Comparison of ENCODE assay signal across 1 cellular context in the genomic region with DNA sequence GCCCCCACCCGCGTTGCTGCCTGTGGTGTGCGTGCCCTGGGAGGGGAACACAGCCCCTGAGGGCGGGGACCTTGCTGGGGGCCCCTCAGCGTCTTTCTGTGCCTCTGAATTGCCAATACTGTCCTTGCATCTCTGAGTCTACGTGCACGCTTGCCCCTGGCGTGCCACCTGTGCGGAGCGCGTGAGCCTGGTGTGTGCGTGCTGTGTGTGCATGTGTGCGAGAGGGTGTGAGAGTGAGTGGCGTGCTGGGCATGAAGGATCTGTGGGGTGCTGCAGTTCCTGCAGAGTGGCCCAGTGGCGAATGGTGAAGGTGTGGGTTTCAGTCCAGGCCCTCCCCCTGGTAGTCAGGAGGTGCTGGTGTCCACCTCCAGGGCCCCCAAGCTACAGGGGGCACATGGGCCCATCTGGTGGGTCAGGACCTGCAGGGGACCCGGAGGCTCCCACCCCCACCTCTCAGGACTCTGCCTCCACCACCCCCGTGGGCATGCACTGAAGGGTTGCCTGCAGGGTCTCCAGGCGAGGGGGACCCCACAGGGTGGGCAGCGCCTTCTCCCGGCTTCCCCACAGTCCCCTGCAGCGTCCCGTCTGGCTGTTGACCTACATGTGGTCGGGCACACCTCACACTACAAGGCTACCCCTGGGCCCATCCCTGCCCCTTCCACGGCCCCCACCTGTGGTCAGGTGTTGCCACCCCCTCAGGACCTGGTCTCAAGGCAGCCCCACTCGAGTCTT.
TF ChIP-seq lines count a peak whose summit lies in the region.

No MANE protein-coding gene starts in this region.

TF ChIP-seq in WTC11, 78 proteins besides CTCF, POLR2A, EP300 and RAD21 (continued from another document):
- TF ChIP-seq, protein P1, sequence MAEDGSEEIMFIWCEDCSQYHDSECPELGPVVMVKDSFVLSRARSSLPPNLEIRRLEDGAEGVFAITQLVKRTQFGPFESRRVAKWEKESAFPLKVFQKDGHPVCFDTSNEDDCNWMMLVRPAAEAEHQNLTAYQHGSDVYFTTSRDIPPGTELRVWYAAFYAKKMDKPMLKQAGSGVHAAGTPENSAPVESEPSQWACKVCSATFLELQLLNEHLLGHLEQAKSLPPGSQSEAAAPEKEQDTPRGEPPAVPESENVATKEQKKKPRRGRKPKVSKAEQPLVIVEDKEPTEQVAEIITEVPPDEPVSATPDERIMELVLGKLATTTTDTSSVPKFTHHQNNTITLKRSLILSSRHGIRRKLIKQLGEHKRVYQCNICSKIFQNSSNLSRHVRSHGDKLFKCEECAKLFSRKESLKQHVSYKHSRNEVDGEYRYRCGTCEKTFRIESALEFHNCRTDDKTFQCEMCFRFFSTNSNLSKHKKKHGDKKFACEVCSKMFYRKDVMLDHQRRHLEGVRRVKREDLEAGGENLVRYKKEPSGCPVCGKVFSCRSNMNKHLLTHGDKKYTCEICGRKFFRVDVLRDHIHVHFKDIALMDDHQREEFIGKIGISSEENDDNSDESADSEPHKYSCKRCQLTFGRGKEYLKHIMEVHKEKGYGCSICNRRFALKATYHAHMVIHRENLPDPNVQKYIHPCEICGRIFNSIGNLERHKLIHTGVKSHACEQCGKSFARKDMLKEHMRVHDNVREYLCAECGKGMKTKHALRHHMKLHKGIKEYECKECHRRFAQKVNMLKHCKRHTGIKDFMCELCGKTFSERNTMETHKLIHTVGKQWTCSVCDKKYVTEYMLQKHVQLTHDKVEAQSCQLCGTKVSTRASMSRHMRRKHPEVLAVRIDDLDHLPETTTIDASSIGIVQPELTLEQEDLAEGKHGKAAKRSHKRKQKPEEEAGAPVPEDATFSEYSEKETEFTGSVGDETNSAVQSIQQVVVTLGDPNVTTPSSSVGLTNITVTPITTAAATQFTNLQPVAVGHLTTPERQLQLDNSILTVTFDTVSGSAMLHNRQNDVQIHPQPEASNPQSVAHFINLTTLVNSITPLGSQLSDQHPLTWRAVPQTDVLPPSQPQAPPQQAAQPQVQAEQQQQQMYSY (CRISPR knock-in tag; IDR thresholded peaks at IDR 0.05): no peak
- TF ChIP-seq, protein P2, sequence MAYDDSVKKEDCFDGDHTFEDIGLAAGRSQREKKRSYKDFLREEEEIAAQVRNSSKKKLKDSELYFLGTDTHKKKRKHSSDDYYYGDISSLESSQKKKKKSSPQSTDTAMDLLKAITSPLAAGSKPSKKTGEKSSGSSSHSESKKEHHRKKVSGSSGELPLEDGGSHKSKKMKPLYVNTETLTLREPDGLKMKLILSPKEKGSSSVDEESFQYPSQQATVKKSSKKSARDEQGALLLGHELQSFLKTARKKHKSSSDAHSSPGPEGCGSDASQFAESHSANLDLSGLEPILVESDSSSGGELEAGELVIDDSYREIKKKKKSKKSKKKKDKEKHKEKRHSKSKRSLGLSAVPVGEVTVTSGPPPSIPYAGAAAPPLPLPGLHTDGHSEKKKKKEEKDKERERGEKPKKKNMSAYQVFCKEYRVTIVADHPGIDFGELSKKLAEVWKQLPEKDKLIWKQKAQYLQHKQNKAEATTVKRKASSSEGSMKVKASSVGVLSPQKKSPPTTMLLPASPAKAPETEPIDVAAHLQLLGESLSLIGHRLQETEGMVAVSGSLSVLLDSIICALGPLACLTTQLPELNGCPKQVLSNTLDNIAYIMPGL (CRISPR knock-in tag; IDR thresholded peaks at IDR 0.05): no peak
- TF ChIP-seq, protein P3, sequence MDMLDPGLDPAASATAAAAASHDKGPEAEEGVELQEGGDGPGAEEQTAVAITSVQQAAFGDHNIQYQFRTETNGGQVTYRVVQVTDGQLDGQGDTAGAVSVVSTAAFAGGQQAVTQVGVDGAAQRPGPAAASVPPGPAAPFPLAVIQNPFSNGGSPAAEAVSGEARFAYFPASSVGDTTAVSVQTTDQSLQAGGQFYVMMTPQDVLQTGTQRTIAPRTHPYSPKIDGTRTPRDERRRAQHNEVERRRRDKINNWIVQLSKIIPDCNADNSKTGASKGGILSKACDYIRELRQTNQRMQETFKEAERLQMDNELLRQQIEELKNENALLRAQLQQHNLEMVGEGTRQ (CRISPR knock-in tag; IDR thresholded peaks at IDR 0.05): no peak
- TF ChIP-seq CREB1 (CRISPR knock-in tag; IDR thresholded peaks at IDR 0.05) (no peak), NFE2L1 (CRISPR knock-in tag; IDR thresholded peaks at IDR 0.05) (no peak), FOXP1 (CRISPR knock-in tag; IDR thresholded peaks at IDR 0.05; ENCODE audit: borderline replicate concordance) (no peak), ESRRA (CRISPR knock-in tag; IDR thresholded peaks at IDR 0.05; ENCODE audit: borderline replicate concordance) (no peak), SP1 (CRISPR knock-in tag; conservative IDR thresholded peaks at IDR 0.05) (no peak), JAZF1 (CRISPR knock-in tag; IDR thresholded peaks at IDR 0.05) (no peak)
- TF ChIP-seq, protein P4, sequence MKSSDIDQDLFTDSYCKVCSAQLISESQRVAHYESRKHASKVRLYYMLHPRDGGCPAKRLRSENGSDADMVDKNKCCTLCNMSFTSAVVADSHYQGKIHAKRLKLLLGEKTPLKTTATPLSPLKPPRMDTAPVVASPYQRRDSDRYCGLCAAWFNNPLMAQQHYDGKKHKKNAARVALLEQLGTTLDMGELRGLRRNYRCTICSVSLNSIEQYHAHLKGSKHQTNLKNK (CRISPR knock-in tag; IDR thresholded peaks at IDR 0.05): no peak
- TF ChIP-seq, protein P5, sequence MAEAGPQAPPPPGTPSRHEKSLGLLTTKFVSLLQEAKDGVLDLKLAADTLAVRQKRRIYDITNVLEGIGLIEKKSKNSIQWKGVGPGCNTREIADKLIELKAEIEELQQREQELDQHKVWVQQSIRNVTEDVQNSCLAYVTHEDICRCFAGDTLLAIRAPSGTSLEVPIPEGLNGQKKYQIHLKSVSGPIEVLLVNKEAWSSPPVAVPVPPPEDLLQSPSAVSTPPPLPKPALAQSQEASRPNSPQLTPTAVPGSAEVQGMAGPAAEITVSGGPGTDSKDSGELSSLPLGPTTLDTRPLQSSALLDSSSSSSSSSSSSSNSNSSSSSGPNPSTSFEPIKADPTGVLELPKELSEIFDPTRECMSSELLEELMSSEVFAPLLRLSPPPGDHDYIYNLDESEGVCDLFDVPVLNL (CRISPR knock-in tag; IDR thresholded peaks at IDR 0.05; ENCODE audit: borderline replicate concordance, low read depth): no peak
- TF ChIP-seq, protein P6, sequence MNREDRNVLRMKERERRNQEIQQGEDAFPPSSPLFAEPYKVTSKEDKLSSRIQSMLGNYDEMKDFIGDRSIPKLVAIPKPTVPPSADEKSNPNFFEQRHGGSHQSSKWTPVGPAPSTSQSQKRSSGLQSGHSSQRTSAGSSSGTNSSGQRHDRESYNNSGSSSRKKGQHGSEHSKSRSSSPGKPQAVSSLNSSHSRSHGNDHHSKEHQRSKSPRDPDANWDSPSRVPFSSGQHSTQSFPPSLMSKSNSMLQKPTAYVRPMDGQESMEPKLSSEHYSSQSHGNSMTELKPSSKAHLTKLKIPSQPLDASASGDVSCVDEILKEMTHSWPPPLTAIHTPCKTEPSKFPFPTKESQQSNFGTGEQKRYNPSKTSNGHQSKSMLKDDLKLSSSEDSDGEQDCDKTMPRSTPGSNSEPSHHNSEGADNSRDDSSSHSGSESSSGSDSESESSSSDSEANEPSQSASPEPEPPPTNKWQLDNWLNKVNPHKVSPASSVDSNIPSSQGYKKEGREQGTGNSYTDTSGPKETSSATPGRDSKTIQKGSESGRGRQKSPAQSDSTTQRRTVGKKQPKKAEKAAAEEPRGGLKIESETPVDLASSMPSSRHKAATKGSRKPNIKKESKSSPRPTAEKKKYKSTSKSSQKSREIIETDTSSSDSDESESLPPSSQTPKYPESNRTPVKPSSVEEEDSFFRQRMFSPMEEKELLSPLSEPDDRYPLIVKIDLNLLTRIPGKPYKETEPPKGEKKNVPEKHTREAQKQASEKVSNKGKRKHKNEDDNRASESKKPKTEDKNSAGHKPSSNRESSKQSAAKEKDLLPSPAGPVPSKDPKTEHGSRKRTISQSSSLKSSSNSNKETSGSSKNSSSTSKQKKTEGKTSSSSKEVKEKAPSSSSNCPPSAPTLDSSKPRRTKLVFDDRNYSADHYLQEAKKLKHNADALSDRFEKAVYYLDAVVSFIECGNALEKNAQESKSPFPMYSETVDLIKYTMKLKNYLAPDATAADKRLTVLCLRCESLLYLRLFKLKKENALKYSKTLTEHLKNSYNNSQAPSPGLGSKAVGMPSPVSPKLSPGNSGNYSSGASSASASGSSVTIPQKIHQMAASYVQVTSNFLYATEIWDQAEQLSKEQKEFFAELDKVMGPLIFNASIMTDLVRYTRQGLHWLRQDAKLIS (CRISPR knock-in tag; IDR thresholded peaks at IDR 0.05; ENCODE audit: borderline replicate concordance): no peak
- TF ChIP-seq, protein P7, sequence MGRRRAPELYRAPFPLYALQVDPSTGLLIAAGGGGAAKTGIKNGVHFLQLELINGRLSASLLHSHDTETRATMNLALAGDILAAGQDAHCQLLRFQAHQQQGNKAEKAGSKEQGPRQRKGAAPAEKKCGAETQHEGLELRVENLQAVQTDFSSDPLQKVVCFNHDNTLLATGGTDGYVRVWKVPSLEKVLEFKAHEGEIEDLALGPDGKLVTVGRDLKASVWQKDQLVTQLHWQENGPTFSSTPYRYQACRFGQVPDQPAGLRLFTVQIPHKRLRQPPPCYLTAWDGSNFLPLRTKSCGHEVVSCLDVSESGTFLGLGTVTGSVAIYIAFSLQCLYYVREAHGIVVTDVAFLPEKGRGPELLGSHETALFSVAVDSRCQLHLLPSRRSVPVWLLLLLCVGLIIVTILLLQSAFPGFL (CRISPR knock-in tag; IDR thresholded peaks at IDR 0.05; ENCODE audit: borderline replicate concordance): no peak
TF ChIP-seq in WTC11: peak in this region for 0.
